ENCODE assay signal across 8 cellular contexts in the genomic region with DNA sequence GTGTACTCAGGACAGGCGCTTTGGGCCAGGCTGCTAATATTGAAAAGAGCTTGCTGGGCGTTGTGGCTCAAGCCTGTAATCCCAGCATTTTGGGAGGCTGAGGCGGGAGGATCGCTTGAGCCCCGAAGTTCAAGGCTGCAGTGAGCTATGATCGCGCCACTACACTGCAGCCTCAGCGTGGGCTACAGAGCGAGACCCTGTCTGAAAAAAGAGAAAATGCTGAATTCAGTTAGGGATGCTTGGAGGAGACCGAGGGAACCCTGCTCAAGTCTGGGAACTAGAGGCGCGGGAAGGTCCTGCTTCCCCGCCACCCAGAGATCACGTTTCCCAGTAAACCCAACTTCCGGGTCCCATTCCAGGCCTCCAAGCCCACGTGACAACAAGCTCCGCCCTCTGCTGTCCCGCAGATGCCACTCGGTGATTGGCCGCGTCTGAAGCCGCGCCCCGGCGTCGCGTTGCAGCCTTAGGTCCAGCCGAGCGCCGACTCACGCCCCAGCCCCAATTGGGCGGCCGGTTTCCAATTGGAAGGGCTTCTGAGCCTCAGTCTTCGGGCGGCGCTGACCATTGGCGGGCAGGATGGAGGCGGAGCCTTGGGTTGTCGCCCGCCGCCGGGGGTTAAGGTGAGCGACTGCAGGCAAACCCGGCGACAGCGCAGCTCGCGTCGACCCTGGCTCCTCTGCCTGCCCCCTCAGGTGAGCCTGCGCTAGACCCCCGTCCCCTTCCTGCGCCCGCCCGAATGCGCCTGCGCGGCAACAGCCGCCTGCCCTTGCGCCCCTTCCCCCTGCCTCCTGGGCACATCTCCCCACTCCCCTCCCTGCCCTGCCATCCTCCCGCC. TPM values are rescaled to one million over a fixed set of nuclear protein-coding genes. Genes with fewer than 3 reads are reported as not detected.
DNase-seq lines count a peak whose midpoint lies in the region; ATAC-seq and TF ChIP-seq lines count a peak whose summit lies in the region.

A gene with protein sequence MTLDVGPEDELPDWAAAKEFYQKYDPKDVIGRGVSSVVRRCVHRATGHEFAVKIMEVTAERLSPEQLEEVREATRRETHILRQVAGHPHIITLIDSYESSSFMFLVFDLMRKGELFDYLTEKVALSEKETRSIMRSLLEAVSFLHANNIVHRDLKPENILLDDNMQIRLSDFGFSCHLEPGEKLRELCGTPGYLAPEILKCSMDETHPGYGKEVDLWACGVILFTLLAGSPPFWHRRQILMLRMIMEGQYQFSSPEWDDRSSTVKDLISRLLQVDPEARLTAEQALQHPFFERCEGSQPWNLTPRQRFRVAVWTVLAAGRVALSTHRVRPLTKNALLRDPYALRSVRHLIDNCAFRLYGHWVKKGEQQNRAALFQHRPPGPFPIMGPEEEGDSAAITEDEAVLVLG (plus strand): TSS at position 627 of the 835 bp plus-strand sequence. CDS start 396 bp downstream, outside the sequence.

- peak within 1 kb of the TSS; percentile 93 for H3K4me2 ChIP-seq in skeletal muscle satellite cell (ENCODE audit: low read length)

- peak within 1 kb of the TSS; percentile 29 for H3K9ac ChIP-seq in iPS-18a (ENCODE audit: low read length)
- H3K9ac ChIP-seq in skeletal muscle satellite cell (ENCODE audit: low read depth, low read length): peak within 1 kb of the TSS; percentile 72

- H2AFZ ChIP-seq in ACC112 (ENCODE audit: low read length, unreplicated experiment): peak within 1 kb of the TSS; percentile 0

- peak; percentile 45 for TF ChIP-seq POLR2A in breast epithelium (IDR thresholded peaks at IDR 0.05)

- peak; percentile 98 for DNase-seq in NCI-H2196 treated with DMSO at 0.1 percent for 48 hours (lab: John Stamatoyannopoulos, UW; ENCODE audit: unreplicated experiment)
- DNase-seq in breast epithelium (ENCODE audit: low spot score in 2 of 2): peak; percentile 100

- ATAC-seq in GM18870 (IDR thresholded peaks at IDR 0.05; ENCODE audit: unreplicated experiment) (peak; percentile 82), HG03135 (IDR thresholded peaks at IDR 0.05; ENCODE audit: unreplicated experiment) (peak; percentile 96)

- TF ChIP-seq CTCF in VCaP (conservative IDR thresholded peaks at IDR 0.05): no peak
- no peak for TF ChIP-seq CTCF in breast epithelium (IDR thresholded peaks at IDR 0.05)

- peaks cover 14% of the 10 kb centered on the region for H3K36me3 ChIP-seq in ACC112 (ENCODE audit: insufficient read depth, low read length)
- H3K36me3 ChIP-seq in breast epithelium: no peaks in the 10 kb centered on the region
- peaks cover 15% of the 10 kb centered on the region for H3K36me3 ChIP-seq in iPS-18a (ENCODE audit: control insufficient read depth, low read depth, low read length)
- H3K36me3 ChIP-seq in skeletal muscle satellite cell (ENCODE audit: insufficient read depth, low read length): peaks cover 34% of the 10 kb centered on the region

- H3K79me2 ChIP-seq in ACC112 (ENCODE audit: control insufficient read depth, insufficient read depth, low read length, unreplicated experiment): peaks cover 19% of the 10 kb centered on the region

- no peaks in the 10 kb centered on the region for H3K9me3 ChIP-seq in breast epithelium
- H3K9me3 ChIP-seq in iPS-18a (ENCODE audit: control insufficient read depth, low read depth, low read length): no peaks in the 10 kb centered on the region
- no peaks in the 10 kb centered on the region for H3K9me3 ChIP-seq in skeletal muscle satellite cell (replicated peaks; ENCODE audit: low read length)

- peak within 1 kb of the TSS; percentile 79 for H3K4me3 ChIP-seq in ACC112 (ENCODE audit: low read depth, low read length)
- peak within 1 kb of the TSS; percentile 87 to 94 (median 89) for H3K4me3 ChIP-seq in breast epithelium
- peak within 1 kb of the TSS; percentile 50 for H3K4me3 ChIP-seq in iPS-18a (ENCODE audit: low read length)
- peak within 1 kb of the TSS; percentile 89 for H3K4me3 ChIP-seq in skeletal muscle satellite cell (ENCODE audit: low read length)

- H3K27me3 ChIP-seq in ACC112 (ENCODE audit: insufficient read depth, low read length): no peaks in the 10 kb centered on the region
- H3K27me3 ChIP-seq in breast epithelium: no peaks in the 10 kb centered on the region
- no peaks in the 10 kb centered on the region for H3K27me3 ChIP-seq in iPS-18a (ENCODE audit: control insufficient read depth, insufficient read depth, low read length)
- no peaks in the 10 kb centered on the region for H3K27me3 ChIP-seq in skeletal muscle satellite cell (ENCODE audit: control insufficient read depth, insufficient read depth, low read length)

- H3K4me1 ChIP-seq in ACC112 (ENCODE audit: control insufficient read depth, insufficient read depth, low read length, unreplicated experiment) (peaks cover 10% of the 10 kb centered on the region), breast epithelium (peaks cover 0 to 5% of the 10 kb centered on the region in 2 donors), iPS-18a (ENCODE audit: control insufficient read depth, low read depth, low read length) (no peaks in the 10 kb centered on the region), skeletal muscle satellite cell (ENCODE audit: control insufficient read depth, insufficient read depth, low read length) (peaks cover 15% of the 10 kb centered on the region)

- intact Hi-C loops in breast epithelium (cut with DNase I; ENCODE audit: low total_unique reads): no loop called here

- H3K27ac ChIP-seq in ACC112 (ENCODE audit: low read depth, low read length) (peak within 1 kb of the TSS; percentile 71), VCaP (peak within 1 kb of the TSS; percentile 52), breast epithelium (peak within 1 kb of the TSS; percentile 88 to 91), iPS-18a (ENCODE audit: low read length) (no peak within 1 kb of the TSS)

RNA-seq across cellular contexts. Expression of the gene that starts here (rescaled TPM):
- 10 to 100 TPM; 28.5 to 38.8 (median 35.7) TPM for total RNA-seq in breast epithelium
- 17.2 and 22.5 TPM in 2 replicates for total RNA-seq in skeletal muscle satellite cell (2012; rRNA removed)
